8 cellular contexts compared by ENCODE assay signal in the genomic region with DNA sequence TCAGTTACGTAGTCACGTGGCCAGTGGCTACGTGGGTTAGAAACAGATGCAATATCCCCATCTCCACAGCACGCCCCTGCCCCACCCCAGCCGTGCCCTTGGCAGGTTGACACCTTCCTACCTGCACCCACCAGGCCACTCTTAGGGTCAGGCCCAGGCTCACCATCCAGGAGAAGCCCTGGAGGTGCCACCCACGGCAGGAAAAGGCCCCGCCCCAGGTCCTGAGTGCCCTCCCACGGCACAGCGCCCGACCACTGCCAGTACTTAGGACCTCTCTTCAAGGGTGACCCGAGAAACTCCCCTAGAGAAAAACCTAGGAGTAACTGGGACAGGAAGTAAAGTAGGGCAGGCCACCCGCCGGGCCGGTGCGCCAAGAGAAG. TPM values are rescaled to one million over a fixed set of nuclear protein-coding genes. Genes with fewer than 3 reads are reported as not detected.
DNase-seq lines count a peak whose midpoint lies in the region; ATAC-seq, FAIRE-seq and TF ChIP-seq lines count a peak whose summit lies in the region.

No MANE protein-coding gene starts in this region.

- H3K9me3 Mint-ChIP-seq in activated T-cell treated with anti-CD3 and anti-CD28 coated beads, Interleukin-2, amount 50 U/mL, for 4 hours = no peaks in the 10 kb centered on the region

- no peak for ATAC-seq in activated T-cell treated with anti-CD3 and anti-CD28 coated beads, Interleukin-2, amount 50 U/mL, for 4 hours

- TF ChIP-seq CTCF in kidney epithelial cell (IDR thresholded peaks at IDR 0.05; ENCODE audit: insufficient read depth, low read length, poor library complexity, severe bottlenecking) (no peak), transverse colon (IDR thresholded peaks at IDR 0.05) (no peak), thyroid gland (IDR thresholded peaks at IDR 0.05) (no peak)

- no peaks in the 10 kb centered on the region for H3K27me3 Mint-ChIP-seq in activated T-cell treated with anti-CD3 and anti-CD28 coated beads, Interleukin-2, amount 50 U/mL, for 4 hours (ENCODE audit: low read depth)

- H3K4me1 ChIP-seq in transverse colon = peaks cover 10 to 25% (median 20%) of the 10 kb centered on the region in 4 donors
- peaks cover 15 to 16% of the 10 kb centered on the region in 2 donors for H3K4me1 ChIP-seq in thyroid gland

- in situ Hi-C loops in transverse colon (cut with MboI; ENCODE audit: low pct_ligation_motif_present in 1 of 4, low pct_unique_long_range_greater_than_20kb in 1 of 4, low sequenced_read_pairs in 3 of 4) = no loop called here

- peaks cover 19% of the 10 kb centered on the region for H3K4me1 Mint-ChIP-seq in activated T-cell treated with anti-CD3 and anti-CD28 coated beads, Interleukin-2, amount 50 U/mL, for 4 hours (ENCODE audit: low read depth)

- H3K36me3 ChIP-seq in kidney epithelial cell (ENCODE audit: control insufficient read depth, insufficient read depth, low read length) (peaks cover 5% of the 10 kb centered on the region), transverse colon (peaks cover 0 to 21% (median 7%) of the 10 kb centered on the region in 4 donors), thyroid gland (peaks cover 31 to 37% of the 10 kb centered on the region in 2 donors)

- peak overlapping the region; percentile 95 for H3K4me3 ChIP-seq in kidney epithelial cell (ENCODE audit: low read depth, low read length)
- H3K4me3 ChIP-seq in transverse colon = peak overlapping the region; percentile 77 to 84 (median 80)
- H3K4me3 ChIP-seq in thyroid gland (replicated peaks in 1 of 3) = peak overlapping the region in 1 of 3 donors; percentile 93

- no peak for TF ChIP-seq EP300 in transverse colon (IDR thresholded peaks at IDR 0.05; ENCODE audit: low read depth)

- H3K27ac ChIP-seq in transverse colon (peak overlapping the region; percentile 93 to 98 (median 95)), thyroid gland (no peak overlapping the region)

- intact Hi-C loops in transverse colon (cut with DNase I; ENCODE audit: low total_unique reads) = loop anchor here (1.0 kb wide), 1 partner anchor 17 kb away; no protein-coding TSS in a partner anchor
- intact Hi-C loops in thyroid gland (cut with DNase I) = loop anchor here (10.0 kb wide), 1 partner anchor 367 kb away; a partner anchor contains a TSS

- H3K36me3 Mint-ChIP-seq in activated T-cell treated with anti-CD3 and anti-CD28 coated beads, Interleukin-2, amount 50 U/mL, for 4 hours (ENCODE audit: insufficient read depth) = peaks cover 18% of the 10 kb centered on the region

- DNase-seq in activated effector memory CD4-positive, alpha-beta T cell treated with anti-CD3 and anti-CD28 coated beads, Interleukin-2, amount 50 U/mL, for 16 hours = peak; percentile 74
- DNase-seq in activated effector memory CD4-positive, alpha-beta T cell treated with Interleukin-2 at 50 U/mL for 16 hours = no peak
- DNase-seq in activated T-cell treated with anti-CD3 and anti-CD28 coated beads, Interleukin-2, amount 50 U/mL, for 4 hours = no peak
- DNase-seq in kidney epithelial cell (ENCODE audit: low read depth) (no peak), transverse colon (no peak), thyroid gland (no peak), HTR-8/SVneo (ENCODE audit: insufficient read length, low spot score) (no peak), RPMI8226 (no peak)

- TF ChIP-seq POLR2A in transverse colon (IDR thresholded peaks at IDR 0.05) (no peak), thyroid gland (IDR thresholded peaks at IDR 0.05) (no peak)

- no peak for FAIRE-seq in HTR-8/SVneo (lab: Jason Lieb, UNC)

- 29% methylated on average over 15 of the region's 15 CpGs; no CpG with 5 or more reads in 1 of the 2 donors for WGBS in transverse colon (ENCODE audit: low coverage in 1 of 2), 2 donors
- WGBS in thyroid gland, 2 donors = 64 to 73% methylated on average over 11 to 15 of the region's 15 CpGs

- H3K27me3 ChIP-seq in kidney epithelial cell (ENCODE audit: control insufficient read depth, insufficient read depth, low read length) (no peaks in the 10 kb centered on the region), transverse colon (no peaks in the 10 kb centered on the region), thyroid gland (no peaks in the 10 kb centered on the region)

- H3K9me3 ChIP-seq in transverse colon (no peaks in the 10 kb centered on the region), thyroid gland (no peaks in the 10 kb centered on the region)

- peak overlapping the region; percentile 78 for H3K4me3 Mint-ChIP-seq in activated T-cell treated with anti-CD3 and anti-CD28 coated beads, Interleukin-2, amount 50 U/mL, for 4 hours

RNA-seq across cellular contexts. Expression of a gene that starts 1.5 kb away (rescaled TPM):
- 10 to 100 TPM; 41.0 to 41.9 (median 41.7) TPM for total RNA-seq in activated T-cell treated with anti-CD3 and anti-CD28 coated beads, Interleukin-2, amount 50 U/mL, for 4 hours
- total RNA-seq in kidney epithelial cell (16.5 and 20.1 TPM in 2 replicates), transverse colon (10 to 100 TPM; 11.6 to 17.1 (median 15.7) TPM), thyroid gland (10 to 100 TPM in 3 of 4 donors, 1 to 10 TPM in 1; 8.3 to 26.5 (median 13.6) TPM)

RNA-seq across cellular contexts. Expression of a gene that starts 7.5 kb away (rescaled TPM):
- total RNA-seq in activated T-cell treated with anti-CD3 and anti-CD28 coated beads, Interleukin-2, amount 50 U/mL, for 4 hours = 10 to 100 TPM; 82.3 to 93.0 (median 89.5) TPM
- 68.7 and 73.5 TPM in 2 replicates for total RNA-seq in kidney epithelial cell
- 10 to 100 TPM; 47.1 to 95.5 (median 77.1) TPM for total RNA-seq in transverse colon
- total RNA-seq in thyroid gland = 100 to 1,000 TPM in 1 of 4 donors, 10 to 100 TPM in 3; 23.5 to 125 (median 87.5) TPM

RNA-seq across cellular contexts. Expression of a gene that starts 19.1 kb away (rescaled TPM):
- total RNA-seq in activated T-cell treated with anti-CD3 and anti-CD28 coated beads, Interleukin-2, amount 50 U/mL, for 4 hours = 100 to 1,000 TPM; 404 to 411 (median 408) TPM
- 479 and 548 TPM in 2 replicates for total RNA-seq in kidney epithelial cell
- total RNA-seq in transverse colon = 100 to 1,000 TPM; 303 to 452 (median 375) TPM
- total RNA-seq in thyroid gland = 100 to 1,000 TPM; 378 to 457 (median 410) TPM

RNA-seq across cellular contexts. Expression of a gene that starts 38.5 kb away (rescaled TPM):
- total RNA-seq in activated T-cell treated with anti-CD3 and anti-CD28 coated beads, Interleukin-2, amount 50 U/mL, for 4 hours = 100 to 1,000 TPM; 219 to 248 (median 242) TPM
- total RNA-seq in kidney epithelial cell = 302 and 377 TPM in 2 replicates
- 100 to 1,000 TPM; 183 to 573 (median 382) TPM for total RNA-seq in transverse colon
- total RNA-seq in thyroid gland = 100 to 1,000 TPM; 157 to 385 (median 283) TPM

RNA-seq across cellular contexts. Expression of a gene that starts 48.1 kb away (rescaled TPM):
- under 1 TPM; 0.49 to 0.79 (median 0.53) TPM for total RNA-seq in activated T-cell treated with anti-CD3 and anti-CD28 coated beads, Interleukin-2, amount 50 U/mL, for 4 hours
- total RNA-seq in kidney epithelial cell (0.21 and 0.38 TPM in 2 replicates), transverse colon (1 to 10 TPM in 2 of 4 donors, under 1 TPM in 2; 0.20 to 7.1 (median 1.4) TPM), thyroid gland (10 to 100 TPM in 1 of 4 donors, 1 to 10 TPM in 3; 2.1 to 14.0 (median 3.8) TPM)

Comparison
In these comparisons a context has a peak if more than half of its experiments do, and no peak if none do; other contexts are left out.
1. H3K27ac ChIP-seq: peak in transverse colon (4 of 4); none in thyroid gland (0 of 3).